8 cellular contexts compared by ENCODE assay signal in genomic region chr3:38136272-38136806, GRCh38. TPM values are rescaled to one million over a fixed set of nuclear protein-coding genes. Genes with fewer than 3 reads are reported as not detected.
DNase-seq lines count a peak whose midpoint lies in the region; ATAC-seq lines count a peak whose summit lies in the region.

No MANE protein-coding gene starts in this region.

- H3K27me3 ChIP-seq in CD4-positive, CD25-positive, alpha-beta regulatory T cell (ENCODE audit: control insufficient read depth, insufficient read depth, low read length) = no peaks in the 10 kb centered on the region

- peaks cover 51% of the 10 kb centered on the region for H3K4me1 ChIP-seq in CD4-positive, CD25-positive, alpha-beta regulatory T cell (ENCODE audit: control insufficient read depth, insufficient read depth, low read length, poor library complexity, severe bottlenecking)

- H3K4me1 Mint-ChIP-seq in CD4-positive, CD25-positive, alpha-beta regulatory T cell = peaks cover 9 to 87% (median 43%) of the 10 kb centered on the region in 4 donors
- H3K4me1 Mint-ChIP-seq in activated naive CD8-positive, alpha-beta T cell (ENCODE audit: low read depth) = peaks cover 67% of the 10 kb centered on the region
- peaks cover 69% of the 10 kb centered on the region for H3K4me1 Mint-ChIP-seq in stimulated activated effector memory CD8-positive, alpha-beta T cell treated with anti-CD3 and anti-CD28 coated beads, Interleukin-12 subunit alpha, Interleukin-12 subunit beta, amount 100 ng/mL, for 72 hours

- no peaks in the 10 kb centered on the region for H3K27me3 Mint-ChIP-seq in CD4-positive, CD25-positive, alpha-beta regulatory T cell
- no peaks in the 10 kb centered on the region for H3K27me3 Mint-ChIP-seq in activated naive CD8-positive, alpha-beta T cell

- peak overlapping the region; percentile 29 to 96 (median 92) for H3K27ac Mint-ChIP-seq in CD4-positive, CD25-positive, alpha-beta regulatory T cell
- H3K27ac Mint-ChIP-seq in activated naive CD8-positive, alpha-beta T cell = peak overlapping the region; percentile 92
- H3K27ac Mint-ChIP-seq in stimulated activated effector memory CD8-positive, alpha-beta T cell treated with anti-CD3 and anti-CD28 coated beads, Interleukin-12 subunit alpha, Interleukin-12 subunit beta, amount 100 ng/mL, for 72 hours = peak overlapping the region; percentile 96

- no peak for ATAC-seq in CD4-positive, CD25-positive, alpha-beta regulatory T cell (ENCODE audit: low read depth in 2 of 2)
- ATAC-seq in HG03460 (IDR thresholded peaks at IDR 0.05; ENCODE audit: unreplicated experiment) (peak; percentile 16), HG03025 (IDR thresholded peaks at IDR 0.05; ENCODE audit: low FRiP score, unreplicated experiment) (no peak)
- peak; percentile 4 for ATAC-seq in stimulated activated effector memory CD8-positive, alpha-beta T cell treated with anti-CD3 and anti-CD28 coated beads, Interleukin-12 subunit alpha, Interleukin-12 subunit beta, amount 100 ng/mL, for 72 hours

- H3K4me3 ChIP-seq in CD4-positive, CD25-positive, alpha-beta regulatory T cell (ENCODE audit: low read depth, low read length) = peak overlapping the region; percentile 75
- H3K4me3 ChIP-seq in iPS-18c (ENCODE audit: insufficient read depth, low read depth, low read length) = peak overlapping the region; percentile 97

- no peaks in the 10 kb centered on the region for H3K9me3 Mint-ChIP-seq in CD4-positive, CD25-positive, alpha-beta regulatory T cell
- no peaks in the 10 kb centered on the region for H3K9me3 Mint-ChIP-seq in activated naive CD8-positive, alpha-beta T cell (ENCODE audit: low read depth)
- no peaks in the 10 kb centered on the region for H3K9me3 Mint-ChIP-seq in stimulated activated effector memory CD8-positive, alpha-beta T cell treated with anti-CD3 and anti-CD28 coated beads, Interleukin-12 subunit alpha, Interleukin-12 subunit beta, amount 100 ng/mL, for 72 hours

- peaks cover 21% of the 10 kb centered on the region for H3K36me3 Mint-ChIP-seq in CD4-positive, CD25-positive, alpha-beta regulatory T cell
- peaks cover 4% of the 10 kb centered on the region for H3K36me3 Mint-ChIP-seq in activated naive CD8-positive, alpha-beta T cell
- H3K36me3 Mint-ChIP-seq in stimulated activated effector memory CD8-positive, alpha-beta T cell treated with anti-CD3 and anti-CD28 coated beads, Interleukin-12 subunit alpha, Interleukin-12 subunit beta, amount 100 ng/mL, for 72 hours = peaks cover 68% of the 10 kb centered on the region

- H3K36me3 ChIP-seq in CD4-positive, CD25-positive, alpha-beta regulatory T cell (ENCODE audit: control insufficient read depth, insufficient read depth, low read length) = peaks cover 36% of the 10 kb centered on the region

- no peaks in the 10 kb centered on the region for H3K9me3 ChIP-seq in CD4-positive, CD25-positive, alpha-beta regulatory T cell (ENCODE audit: control insufficient read depth in 2 of 2, low read length in 2 of 2)
- peaks cover 4% of the 10 kb centered on the region for H3K9me3 ChIP-seq in iPS-18c (ENCODE audit: control insufficient read depth, insufficient read depth, low read length)

- H3K27ac ChIP-seq in CD4-positive, CD25-positive, alpha-beta regulatory T cell (ENCODE audit: insufficient read depth, low read length, poor library complexity, severe bottlenecking) = peak overlapping the region; percentile 85

- H3K4me3 Mint-ChIP-seq in CD4-positive, CD25-positive, alpha-beta regulatory T cell = peak overlapping the region; percentile 95 to 100 (median 97)
- H3K4me3 Mint-ChIP-seq in activated naive CD8-positive, alpha-beta T cell = peak overlapping the region; percentile 94
- H3K4me3 Mint-ChIP-seq in stimulated activated effector memory CD8-positive, alpha-beta T cell treated with anti-CD3 and anti-CD28 coated beads, Interleukin-12 subunit alpha, Interleukin-12 subunit beta, amount 100 ng/mL, for 72 hours = peak overlapping the region; percentile 85

- DNase-seq in CD4-positive, CD25-positive, alpha-beta regulatory T cell = peak; percentile 11 to 34 (median 12)
- DNase-seq in stimulated activated effector memory CD8-positive, alpha-beta T cell treated with anti-CD3 and anti-CD28 coated beads, Interleukin-12 subunit alpha, Interleukin-12 subunit beta, amount 100 ng/mL, for 72 hours (ENCODE audit: low spot score in 2 of 2) = no peak
- DNase-seq in NCI-H526 treated with DMSO at 0.1 percent for 48 hours (lab: John Stamatoyannopoulos, UW) (no peak), cortex of kidney (lab: John Stamatoyannopoulos, UW) (no peak)

RNA-seq across cellular contexts. Expression of gene ACAA1, which starts 0.6 kb away (rescaled TPM):
- 80.7 TPM for total RNA-seq in CD4-positive, CD25-positive, alpha-beta regulatory T cell
- 10 to 100 TPM; 55.6 to 79.3 (median 67.2) TPM for polyA plus RNA-seq in CD4-positive, CD25-positive, alpha-beta regulatory T cell

RNA-seq across cellular contexts. Expression of gene MYD88, which starts 2.1 kb away (rescaled TPM):
- 49.9 TPM for total RNA-seq in CD4-positive, CD25-positive, alpha-beta regulatory T cell
- 100 to 1,000 TPM; 114 to 184 (median 139) TPM for polyA plus RNA-seq in CD4-positive, CD25-positive, alpha-beta regulatory T cell

RNA-seq across cellular contexts. Expression of gene OXSR1, which starts 29.0 kb away (rescaled TPM):
- 62.3 TPM for total RNA-seq in CD4-positive, CD25-positive, alpha-beta regulatory T cell
- polyA plus RNA-seq in CD4-positive, CD25-positive, alpha-beta regulatory T cell = 10 to 100 TPM; 12.6 to 19.3 (median 16.1) TPM

Comparison
In these comparisons a context has a peak if more than half of its experiments do, and no peak if none do; other contexts are left out.
1. ATAC-seq: peak in HG03460 (single experiment) and stimulated activated effector memory CD8-positive, alpha-beta T cell treated with anti-CD3 and anti-CD28 coated beads, Interleukin-12 subunit alpha, Interleukin-12 subunit beta, amount 100 ng/mL, for 72 hours (single experiment); none in CD4-positive, CD25-positive, alpha-beta regulatory T cell (0 of 2) and HG03025 (single experiment).
2. DNase-seq: peak in CD4-positive, CD25-positive, alpha-beta regulatory T cell (3 of 3); none in stimulated activated effector memory CD8-positive, alpha-beta T cell treated with anti-CD3 and anti-CD28 coated beads, Interleukin-12 subunit alpha, Interleukin-12 subunit beta, amount 100 ng/mL, for 72 hours (0 of 2), NCI-H526 treated with DMSO at 0.1 percent for 48 hours (single experiment) and cortex of kidney (single experiment).
3. Peak in every context shown above with its lines, with median percentiles within 50 percentile points of each other: H3K27ac Mint-ChIP-seq and H3K4me3 Mint-ChIP-seq.